In the genomic region with DNA sequence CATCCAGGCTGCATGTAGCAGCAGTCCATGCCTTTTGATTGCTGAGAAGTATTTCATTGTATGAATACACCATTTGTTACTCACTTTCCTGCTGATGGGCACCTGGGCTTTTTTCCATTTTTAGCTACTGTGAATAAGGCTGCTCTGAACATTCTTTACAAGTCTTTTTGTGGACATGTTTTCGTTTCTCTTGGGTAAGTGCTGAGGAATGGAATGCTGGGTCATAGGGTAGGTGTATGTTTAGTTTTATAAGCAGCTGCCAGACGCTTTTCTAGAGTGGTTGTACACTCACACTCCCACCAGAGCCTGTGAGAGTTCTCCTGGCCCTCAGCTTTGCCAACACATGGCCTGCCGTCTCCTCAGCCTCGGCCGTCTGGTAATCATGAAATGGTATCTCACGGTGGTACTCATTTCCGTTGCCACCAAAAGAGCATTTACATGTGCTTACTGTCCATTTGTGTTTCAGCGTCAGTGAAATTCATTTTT, we compare ENCODE assay signal across 11 cellular contexts. TPM values are rescaled to one million over a fixed set of nuclear protein-coding genes. Genes with fewer than 3 reads are reported as not detected.
DNase-seq lines count a peak whose midpoint lies in the region; ATAC-seq and TF ChIP-seq lines count a peak whose summit lies in the region.
"Had no signal": no experiment of that assay in that cellular context is flagged by ENCODE, and none has a peak within 500 bp of the region (broad histone marks: within the 10 kb centered on the region; RNA-seq: fewer than 3 reads in every experiment).

No MANE protein-coding gene starts in this region.

- no peaks in the 10 kb centered on the region for H3K27me3 ChIP-seq in thoracic aorta (replicated peaks; ENCODE audit: insufficient read depth)

- H3K36me3 Mint-ChIP-seq in stimulated activated naive B cell treated with anti-CD40 and anti-IgM and Interleukin-4, amounts not matched to agents 10 μg/mL and 1 μg/mL and 100 μg/mL, for 72 hours = peaks cover 60 to 74% of the 10 kb centered on the region in 2 donors

- peak overlapping the region; percentile 4 for H3K4me3 ChIP-seq in thoracic aorta

- peaks cover 69 to 88% of the 10 kb centered on the region in 2 donors for H3K4me1 ChIP-seq in thoracic aorta (ENCODE audit: control insufficient read depth in 1 of 2, low read depth in 2 of 2)

- no peaks in the 10 kb centered on the region for H3K36me3 ChIP-seq in thoracic aorta

- peak; percentile 75 for ATAC-seq in thoracic aorta (ENCODE audit: insufficient number of reproducible peaks, low FRiP score, low read depth)
- ATAC-seq in stimulated activated naive B cell treated with anti-CD40 and anti-IgM and Interleukin-4, amounts not matched to agents 10 μg/mL and 1 μg/mL and 100 μg/mL, for 72 hours (replicated peaks) = no peak
- no peak for ATAC-seq in GM19463 (IDR thresholded peaks at IDR 0.05; ENCODE audit: unreplicated experiment)
- ATAC-seq in GM19328 (IDR thresholded peaks at IDR 0.05; ENCODE audit: unreplicated experiment) = no peak
- ATAC-seq: activated CD4-positive, alpha-beta T cell treated with anti-CD3 and anti-CD28 coated beads for 36 hours had no signal

- no peaks in the 10 kb centered on the region for H3K9me3 ChIP-seq in thoracic aorta

- no peaks in the 10 kb centered on the region for H3K9me3 Mint-ChIP-seq in stimulated activated naive B cell treated with anti-CD40 and anti-IgM and Interleukin-4, amounts not matched to agents 10 μg/mL and 1 μg/mL and 100 μg/mL, for 72 hours

- H3K27ac Mint-ChIP-seq in stimulated activated naive B cell treated with anti-CD40 and anti-IgM and Interleukin-4, amounts not matched to agents 10 μg/mL and 1 μg/mL and 100 μg/mL, for 72 hours = no peak overlapping the region
- H3K27ac Mint-ChIP-seq: activated CD4-positive, alpha-beta T cell treated with anti-CD3 and anti-CD28 coated beads for 36 hours had no signal

- H3K4me1 Mint-ChIP-seq in stimulated activated naive B cell treated with anti-CD40 and anti-IgM and Interleukin-4, amounts not matched to agents 10 μg/mL and 1 μg/mL and 100 μg/mL, for 72 hours = peaks cover 15 to 28% of the 10 kb centered on the region in 2 donors

- peak overlapping the region; percentile 89 to 94 for H3K27ac ChIP-seq in thoracic aorta

- no peaks in the 10 kb centered on the region for H3K27me3 Mint-ChIP-seq in stimulated activated naive B cell treated with anti-CD40 and anti-IgM and Interleukin-4, amounts not matched to agents 10 μg/mL and 1 μg/mL and 100 μg/mL, for 72 hours
- H3K27me3 Mint-ChIP-seq: activated CD4-positive, alpha-beta T cell treated with anti-CD3 and anti-CD28 coated beads for 36 hours had no signal

- peak; percentile 93 for DNase-seq in HT1080 (ENCODE audit: low read depth)
- DNase-seq in dermis blood vessel endothelial cell = peak; percentile 97
- peak; percentile 50 for DNase-seq in kidney tubule cell (ENCODE audit: low spot score)
- peak; percentile 53 for DNase-seq in thoracic aorta (ENCODE audit: low spot score)
- no peak for DNase-seq in stimulated activated naive B cell treated with anti-CD40 and anti-IgM and Interleukin-4, amounts not matched to agents 10 μg/mL and 1 μg/mL and 100 μg/mL, for 72 hours
- no peak for DNase-seq in AML-193 (lab: John Stamatoyannopoulos, UW)
- DNase-seq: activated CD4-positive, alpha-beta T cell treated with anti-CD3 and anti-CD28 coated beads for 36 hours; GDM1; MM.1S had no signal

- no peak overlapping the region for H3K4me3 Mint-ChIP-seq in stimulated activated naive B cell treated with anti-CD40 and anti-IgM and Interleukin-4, amounts not matched to agents 10 μg/mL and 1 μg/mL and 100 μg/mL, for 72 hours
- H3K4me3 Mint-ChIP-seq: activated CD4-positive, alpha-beta T cell treated with anti-CD3 and anti-CD28 coated beads for 36 hours had no signal

- TF ChIP-seq CTCF in thoracic aorta (IDR thresholded peaks at IDR 0.05) = no peak

RNA-seq across cellular contexts. Expression of a gene that starts 22.7 kb away (rescaled TPM):
- total RNA-seq in HT1080 (2014; rRNA removed; shearing (Covaris generic)) = 26.3 and 31.2 TPM in 2 replicates
- polyA plus RNA-seq in HT1080 (2015; cell fraction: cytosol; rRNA removed) = 18.0 and 22.7 TPM in 2 replicates
- polyA plus RNA-seq in HT1080 (2015; cell fraction: nucleus; rRNA removed) = 10.4 and 14.0 TPM in 2 replicates
- total RNA-seq in dermis blood vessel endothelial cell = 24.8 and 32.7 TPM in 2 replicates
- total RNA-seq in thoracic aorta = 10 to 100 TPM in 1 of 2 donors, 1 to 10 TPM in 1; 5.9 to 10.6 TPM

RNA-seq across cellular contexts. Expression of a gene that starts 41.8 kb away (rescaled TPM):
- total RNA-seq in HT1080 (2014; rRNA removed; shearing (Covaris generic)) = 1.6 and 1.8 TPM in 2 replicates
- polyA plus RNA-seq in HT1080 (2015; cell fraction: cytosol; rRNA removed) = 4.4 and 5.4 TPM in 2 replicates
- polyA plus RNA-seq in HT1080 (2015; cell fraction: nucleus; rRNA removed) = 6.5 and 8.3 TPM in 2 replicates
- total RNA-seq in dermis blood vessel endothelial cell (0.05 and 0.34 TPM in 2 replicates), thoracic aorta (100 to 1,000 TPM; 161 to 166 TPM)

Comparison
In these comparisons a context has a peak if more than half of its experiments do, and no peak if none do; other contexts are left out.
1. DNase-seq: peak in HT1080 (single experiment), dermis blood vessel endothelial cell (single experiment), kidney tubule cell (single experiment) and thoracic aorta (single experiment); none in stimulated activated naive B cell treated with anti-CD40 and anti-IgM and Interleukin-4, amounts not matched to agents 10 μg/mL and 1 μg/mL and 100 μg/mL, for 72 hours (single experiment) and AML-193 (0 of 2).
2. RNA of a gene that starts 41.8 kb away (total RNA-seq): 161 to 166 TPM in thoracic aorta; 1.6 to 1.8 TPM in HT1080 and 0.05 to 0.34 TPM in dermis blood vessel endothelial cell; every median in the first group is over 10 times any median in the second.